ENCODE assay signal across 14 cellular contexts in the genomic region with DNA sequence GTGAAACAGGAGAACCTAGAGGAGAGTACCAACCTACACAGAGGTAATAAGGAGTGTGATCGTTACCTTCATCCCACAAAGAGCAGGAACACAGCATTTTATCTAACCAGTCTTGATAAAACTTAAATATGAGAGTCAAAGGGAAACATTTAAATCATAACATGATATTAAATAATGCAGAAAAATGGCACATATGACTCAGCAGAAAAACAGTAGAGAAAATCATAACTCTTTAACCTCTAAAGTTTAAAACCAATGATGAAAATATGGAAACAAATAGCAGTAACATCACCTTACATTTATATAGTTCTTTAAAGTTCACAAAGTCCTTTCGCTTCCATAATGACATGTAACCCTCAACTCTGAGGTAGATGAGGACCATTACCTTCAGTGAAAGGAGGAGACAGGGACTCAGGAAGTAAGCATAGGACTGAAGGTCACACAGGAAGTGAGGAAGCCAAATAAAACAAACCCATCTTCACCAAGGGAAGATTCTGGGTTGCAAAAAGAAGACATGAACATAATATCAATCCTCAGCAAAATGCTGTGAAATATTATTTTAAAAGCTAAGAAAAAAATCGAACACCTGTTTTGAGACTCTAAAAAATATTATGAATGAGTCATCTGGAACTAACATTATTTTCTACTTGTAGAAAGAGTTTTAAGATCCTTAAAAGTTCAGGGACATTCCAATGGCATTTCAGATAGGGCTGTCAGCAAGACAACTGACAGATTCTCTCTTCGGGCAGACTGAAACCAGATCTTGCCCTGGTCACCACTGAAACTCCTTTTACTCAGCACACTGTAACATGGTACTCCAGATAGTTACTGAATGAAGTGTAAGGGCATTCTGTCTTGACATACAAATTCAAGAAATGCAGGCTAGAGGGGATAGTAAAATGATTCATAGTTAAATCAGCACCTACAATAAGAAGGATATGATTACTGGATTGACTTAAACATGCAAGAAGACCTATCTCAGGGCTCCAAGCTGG.
DNase-seq lines count a peak whose midpoint lies in the region; ATAC-seq and TF ChIP-seq lines count a peak whose summit lies in the region.
"Had no signal": no experiment of that assay in that cellular context is flagged by ENCODE, and none has a peak within 500 bp of the region (broad histone marks: within the 10 kb centered on the region; RNA-seq: fewer than 3 reads in every experiment).

No MANE protein-coding gene starts in this region.

- no peak overlapping the region for H3K23ac ChIP-seq in H9 (ENCODE audit: insufficient read length, low read depth, low read length)

- H3K36me3 ChIP-seq in SK-N-SH (replicated peaks in 1 of 2; ENCODE audit: control insufficient read depth in 1 of 2, insufficient read depth in 2 of 2, low read length in 1 of 2) (no peaks in the 10 kb centered on the region), neural progenitor cell (no peaks in the 10 kb centered on the region), sigmoid colon (no peaks in the 10 kb centered on the region)
- H3K36me3 ChIP-seq: brain microvascular endothelial cell had no signal

- no peak overlapping the region for H3K4me2 ChIP-seq in H9 (ENCODE audit: insufficient read depth, insufficient read length, low read length)
- no peak overlapping the region for H3K4me2 ChIP-seq in SK-N-SH
- H3K4me2 ChIP-seq in neural progenitor cell: no peak overlapping the region

- H2BK120ac ChIP-seq in H9 (ENCODE audit: low read depth, low read length, poor library complexity, severe bottlenecking): no peak overlapping the region

- no peak overlapping the region for H2BK5ac ChIP-seq in H9 (ENCODE audit: insufficient read length, low read length)

- no peak overlapping the region for H2BK20ac ChIP-seq in H9 (ENCODE audit: low read depth, low read length, poor library complexity, severe bottlenecking)

- no CpG with 5 or more reads among the region's 4 CpGs for WGBS in H9 (ENCODE audit: extremely low coverage, insufficient read length, low lambda C conversion rate)
- WGBS in SK-N-SH (ENCODE audit: low lambda C conversion rate): 66% methylated on average over 4 of the region's 4 CpGs
- 83 to 88% methylated on average over 4 of the region's 4 CpGs for WGBS in sigmoid colon, 2 donors

- H2BK15ac ChIP-seq in H9 (ENCODE audit: low read depth, low read length): no peak overlapping the region

- no peak overlapping the region for H2AK5ac ChIP-seq in H9 (ENCODE audit: insufficient read length, low read length)

- no peak overlapping the region for H4K8ac ChIP-seq in H9 (replicated peaks; ENCODE audit: insufficient read length, low read depth, low read length)

- H3K36me3 Mint-ChIP-seq in H9 (ENCODE audit: insufficient read depth in 1 of 3, low read depth in 3 of 3) (no peaks in the 10 kb centered on the region), neural progenitor cell (no peaks in the 10 kb centered on the region)

- CTCF ChIA-PET in SK-N-SH (lab: Yijun Ruan, JAX): interaction anchor here (1.0 kb wide), 1 partner anchor 11 kb away, joined by 3 read pairs; no protein-coding TSS in a partner anchor

- no peaks in the 10 kb centered on the region for H3K79me1 ChIP-seq in H9 (ENCODE audit: insufficient read depth, low read depth, low read length, poor library complexity, severe bottlenecking)

- H3K23me2 ChIP-seq in H9 (ENCODE audit: insufficient read length, low read depth, low read length, poor library complexity, severe bottlenecking): no peaks in the 10 kb centered on the region

- no peaks in the 10 kb centered on the region for H3K27me3 Mint-ChIP-seq in H9 (ENCODE audit: low read depth)
- H3K27me3 Mint-ChIP-seq in neural progenitor cell (ENCODE audit: insufficient read depth, low read depth): peaks cover 2% of the 10 kb centered on the region

- H3K9me3 Mint-ChIP-seq in H9 (no peaks in the 10 kb centered on the region), neural progenitor cell (no peaks in the 10 kb centered on the region)

- H3K9ac ChIP-seq in H9 (ENCODE audit: extremely low read depth, insufficient read length, low read length): no peak overlapping the region
- no peak overlapping the region for H3K9ac ChIP-seq in SK-N-SH
- no peak overlapping the region for H3K9ac ChIP-seq in neural progenitor cell
- H3K9ac ChIP-seq: parathyroid adenoma had no signal

- peak; percentile 47 for ATAC-seq in GM18909 (IDR thresholded peaks at IDR 0.05; ENCODE audit: poor library complexity, unreplicated experiment)
- ATAC-seq: HCT116 had no signal

- POLR2A ChIA-PET in SK-N-SH (lab: Yijun Ruan, JAX): no interaction called here

- no peaks in the 10 kb centered on the region for H3K9me2 ChIP-seq in SK-N-SH

- H3K4me1 Mint-ChIP-seq in H9: peaks cover 6 to 10% of the 10 kb centered on the region in 2 experiments
- H3K4me1 Mint-ChIP-seq in neural progenitor cell: peaks cover 10% of the 10 kb centered on the region

- H3K27ac ChIP-seq in H9 (ENCODE audit: insufficient read length, low read depth, low read length) (no peak overlapping the region), SK-N-SH (ENCODE audit: low read depth in 2 of 2, low read length in 1 of 2) (no peak overlapping the region), neural progenitor cell (peak overlapping the region; percentile 18), coronary artery (no peak overlapping the region), sigmoid colon (no peak overlapping the region)
- H3K27ac ChIP-seq: brain microvascular endothelial cell, parathyroid adenoma, suprapubic skin had no signal

- intact Hi-C loops in sigmoid colon (cut with DNase I): no loop called here

- H3K4me3 ChIP-seq in SK-N-SH (ENCODE audit: low read depth in 2 of 2, low read length in 1 of 2) (no peak overlapping the region), neural progenitor cell (no peak overlapping the region), coronary artery (no peak overlapping the region), sigmoid colon (no peak overlapping the region)
- H3K4me3 ChIP-seq: suprapubic skin had no signal

- H3K79me2 ChIP-seq in H9 (ENCODE audit: insufficient read depth, low read length): no peaks in the 10 kb centered on the region
- no peaks in the 10 kb centered on the region for H3K79me2 ChIP-seq in SK-N-SH (ENCODE audit: insufficient read depth)
- no peaks in the 10 kb centered on the region for H3K79me2 ChIP-seq in neural progenitor cell (ENCODE audit: low read depth)

- H2AFZ ChIP-seq in H9 (ENCODE audit: low read length) (no peak overlapping the region), SK-N-SH (ENCODE audit: low read depth) (no peak overlapping the region), neural progenitor cell (replicated peaks) (no peak overlapping the region)
- H2AFZ ChIP-seq: parathyroid adenoma had no signal

- H3K27me3 ChIP-seq in H9 (ENCODE audit: insufficient read depth, low read length): no peaks in the 10 kb centered on the region
- no peaks in the 10 kb centered on the region for H3K27me3 ChIP-seq in SK-N-SH (ENCODE audit: insufficient read depth)
- no peaks in the 10 kb centered on the region for H3K27me3 ChIP-seq in neural progenitor cell
- no peaks in the 10 kb centered on the region for H3K27me3 ChIP-seq in sigmoid colon
- H3K27me3 ChIP-seq: brain microvascular endothelial cell, suprapubic skin had no signal

- no peak overlapping the region for H4K5ac ChIP-seq in H9 (ENCODE audit: insufficient read length, low read depth, low read length)

- H3K4me3 Mint-ChIP-seq in H9: no peak overlapping the region
- no peak overlapping the region for H3K4me3 Mint-ChIP-seq in neural progenitor cell

- TF ChIP-seq RAD21 in SK-N-SH (IDR thresholded peaks at IDR 0.05; ENCODE audit: low read length): no peak

- H3K56ac ChIP-seq in H9 (ENCODE audit: insufficient read length, low read depth, low read length): no peak overlapping the region

- H3K9me3 ChIP-seq in H9 (ENCODE audit: control insufficient read depth, low read depth, low read length) (no peaks in the 10 kb centered on the region), SK-N-SH (no peaks in the 10 kb centered on the region), neural progenitor cell (ENCODE audit: low read depth) (no peaks in the 10 kb centered on the region), sigmoid colon (no peaks in the 10 kb centered on the region)
- H3K9me3 ChIP-seq: suprapubic skin had no signal

- no peak for TF ChIP-seq EP300 in SK-N-SH (IDR thresholded peaks at IDR 0.05; ENCODE audit: borderline replicate concordance in 1 of 2, low read depth in 1 of 2, low read length in 1 of 2)
- no peak for TF ChIP-seq EP300 in sigmoid colon (IDR thresholded peaks at IDR 0.05)

- H4K20me1 ChIP-seq in H9 (ENCODE audit: control insufficient read depth, insufficient read depth, insufficient read length) (no peaks in the 10 kb centered on the region), SK-N-SH (ENCODE audit: insufficient read depth) (no peaks in the 10 kb centered on the region), neural progenitor cell (ENCODE audit: low read depth) (no peaks in the 10 kb centered on the region)

- no peak overlapping the region for H3T11ph ChIP-seq in H9 (ENCODE audit: low read length)

- TF ChIP-seq CTCF in H9 (conservative IDR thresholded peaks at IDR 0.05) (no peak), SK-N-SH (IDR thresholded peaks at IDR 0.05) (no peak), neural progenitor cell (IDR thresholded peaks at IDR 0.05) (no peak), coronary artery (IDR thresholded peaks at IDR 0.05) (no peak), sigmoid colon (IDR thresholded peaks at IDR 0.05) (no peak)

- DNase-seq in H9: no peak
- DNase-seq in SK-N-SH: no peak
- DNase-seq in neural progenitor cell (ENCODE audit: low spot score): no peak
- no peak for DNase-seq in CD1c-positive myeloid dendritic cell (ENCODE audit: extremely low spot score)
- no peak for DNase-seq in coronary artery (ENCODE audit: low spot score)
- DNase-seq in sigmoid colon: no peak
- DNase-seq: brain microvascular endothelial cell, kidney glomerular epithelial cell, NCI-H1930, T1000 had no signal

- H3K27ac Mint-ChIP-seq in H9 (peak overlapping the region in 2 of 3 experiments; percentile 5 to 38; a peak in 1 of 7 replicates), neural progenitor cell (no peak overlapping the region)

- no peak overlapping the region for H3K18ac ChIP-seq in H9 (ENCODE audit: insufficient read length, low read depth, low read length)

- no peaks in the 10 kb centered on the region; the same call in 1 of the 2 replicates for H3K4me1 ChIP-seq in H9 (ENCODE audit: insufficient read depth, low read length)
- peaks cover 0 to 4% of the 10 kb centered on the region in 2 experiments; a peak in 2 of 4 replicates for H3K4me1 ChIP-seq in SK-N-SH (ENCODE audit: control insufficient read depth in 1 of 2, insufficient read depth in 2 of 2, low read depth in 1 of 2, low read length in 1 of 2)
- H3K4me1 ChIP-seq in neural progenitor cell: peaks cover 5% of the 10 kb centered on the region
- H3K4me1 ChIP-seq in sigmoid colon: no peaks in the 10 kb centered on the region
- H3K4me1 ChIP-seq: suprapubic skin had no signal

- no peak overlapping the region for H4K91ac ChIP-seq in H9 (ENCODE audit: insufficient read length, low read depth, low read length)

- no peak overlapping the region for H2BK12ac ChIP-seq in H9 (ENCODE audit: insufficient read length, low read depth, low read length)

- TF ChIP-seq POLR2A in sigmoid colon (IDR thresholded peaks at IDR 0.05): no peak

- no peaks in the 10 kb centered on the region for H3F3A ChIP-seq in SK-N-SH (replicated peaks; ENCODE audit: insufficient read depth)
- no peaks in the 10 kb centered on the region for H3F3A ChIP-seq in neural progenitor cell (ENCODE audit: low read depth)

- no peak overlapping the region for H3K14ac ChIP-seq in H9 (ENCODE audit: insufficient read depth, low read length)

- H3K4ac ChIP-seq in H9 (ENCODE audit: low read depth, low read length): no peak overlapping the region
